Comparison of ENCODE assay signal across 32 cellular contexts in the genomic region with DNA sequence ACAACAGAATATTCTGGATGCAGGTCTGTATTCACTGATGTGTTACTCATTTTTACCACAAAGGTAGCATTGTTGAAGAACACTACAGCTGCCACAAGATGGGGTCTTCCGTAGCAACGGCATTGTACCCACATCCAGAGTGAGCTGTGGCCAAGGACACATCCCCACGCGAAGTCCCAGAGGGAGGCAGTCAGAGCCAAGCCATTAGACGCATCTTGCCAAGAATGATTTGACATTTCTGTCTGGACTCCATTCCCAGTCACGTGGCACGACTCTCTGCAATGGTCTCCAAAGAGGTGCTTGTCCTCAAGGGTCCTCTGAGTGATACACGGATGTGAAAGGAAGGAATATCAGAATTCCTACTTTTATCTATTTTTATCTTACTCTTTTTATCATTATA. TPM values are rescaled to one million over a fixed set of nuclear protein-coding genes. Genes with fewer than 3 reads are reported as not detected.
"Had no signal": no experiment of that assay in that cellular context is flagged by ENCODE, and none has a peak within 500 bp of the region (broad histone marks: within the 10 kb centered on the region; RNA-seq: fewer than 3 reads in every experiment).

No MANE protein-coding gene starts in this region.

- H3K4me1 ChIP-seq: adrenal gland, colonic mucosa, foreskin keratinocyte, gastrocnemius medialis had no signal

- H3K27me3 ChIP-seq: adrenal gland, body of pancreas, colonic mucosa, foreskin keratinocyte, gastrocnemius medialis had no signal

- H3K36me3 ChIP-seq: adrenal gland, colonic mucosa, esophagus muscularis mucosa, gastrocnemius medialis had no signal

- ATAC-seq: activated CD4-positive, alpha-beta T cell treated with anti-CD3 and anti-CD28 coated beads for 36 hours; activated CD8-positive, alpha-beta memory T cell treated with anti-CD3 and anti-CD28 coated beads, Interleukin-2, amount 10 ng/mL, durations not matched to agents 7 days and 5 days; activated CD8-positive, alpha-beta T cell treated with anti-CD3 and anti-CD28 coated beads, Interleukin-2, amount 10 ng/mL, durations not matched to agents 7 days and 5 days; activated naive CD8-positive, alpha-beta T cell treated with anti-CD3 and anti-CD28 coated beads, Interleukin-2, amount 50 U/mL, for 24 hours; body of pancreas; foreskin keratinocyte; gastrocnemius medialis had no signal

- H3K4me3 ChIP-seq: adrenal gland, body of pancreas, colonic mucosa, esophagus muscularis mucosa, gastrocnemius medialis had no signal

- H3K9me3 ChIP-seq: adrenal gland, body of pancreas, colonic mucosa, esophagus muscularis mucosa, gastrocnemius medialis had no signal

- H3K27ac ChIP-seq: adrenal gland, body of pancreas, colonic mucosa, esophagus muscularis mucosa, foreskin keratinocyte, gastrocnemius medialis had no signal

- DNase-seq: activated CD4-positive, alpha-beta memory T cell treated with anti-CD3 and anti-CD28 coated beads for 36 hours; activated CD4-positive, alpha-beta T cell treated with anti-CD3 and anti-CD28 coated beads for 36 hours; activated CD4-positive, alpha-beta T cell treated with anti-CD3 and anti-CD28 coated beads, Interleukin-2, amount 10 ng/mL, durations not matched to agents 24 days and 14 days; activated CD4-positive, CD25-positive, alpha-beta regulatory T cell; activated CD4-positive, CD25-positive, alpha-beta regulatory T cell treated with anti-CD3 and anti-CD28 coated beads, Interleukin-2, amount 50 U/mL, for 72 hours; activated CD8-positive, alpha-beta memory T cell treated with anti-CD3 and anti-CD28 coated beads, Interleukin-2, amount 10 ng/mL, durations not matched to agents 7 days and 5 days; activated CD8-positive, alpha-beta memory T cell treated with anti-CD3 and anti-CD28 coated beads, Interleukin-2, amount 50 U/mL, for 4 hours; activated CD8-positive, alpha-beta T cell treated with anti-CD3 and anti-CD28 coated beads, Interleukin-2, amount 10 ng/mL, durations not matched to agents 7 days and 5 days; activated effector memory CD4-positive, alpha-beta T cell treated with anti-CD3 and anti-CD28 coated beads, Interleukin-2, amount 50 U/mL, for 16 hours; activated naive CD4-positive, alpha-beta T cell treated with anti-CD3 and anti-CD28 coated beads for 36 hours; activated naive CD8-positive, alpha-beta T cell treated with anti-CD3 and anti-CD28 coated beads for 36 hours; activated naive CD8-positive, alpha-beta T cell treated with anti-CD3 and anti-CD28 coated beads, Interleukin-2, amount 50 U/mL, for 24 hours; activated T-cell treated with anti-CD3 and anti-CD28 coated beads, Interleukin-2, amount 50 U/mL, for 1 hour; activated T-cell treated with anti-CD3 and anti-CD28 coated beads, Interleukin-2, amount 50 U/mL, for 48 hours; adrenal gland; amygdala; aorta; body of pancreas; central memory CD4-positive, alpha-beta T cell; cerebellar nuclear complex; colonic mucosa; effector CD8-positive, alpha-beta T cell; erythroblast; foreskin keratinocyte; gastrocnemius medialis; glutamatergic neuron; T-helper 2 cell had no signal

RNA-seq across cellular contexts. Expression of a gene that starts 15.5 kb away (rescaled TPM):
- total RNA-seq: activated CD4-positive, alpha-beta memory T cell treated with anti-CD3 and anti-CD28 coated beads for 36 hours; activated CD4-positive, alpha-beta T cell treated with anti-CD3 and anti-CD28 coated beads for 36 hours; activated CD4-positive, alpha-beta T cell treated with anti-CD3 and anti-CD28 coated beads, Interleukin-2, amount 10 ng/mL, durations not matched to agents 24 days and 14 days; activated CD8-positive, alpha-beta memory T cell treated with anti-CD3 and anti-CD28 coated beads for 36 hours; activated CD8-positive, alpha-beta memory T cell treated with anti-CD3 and anti-CD28 coated beads, Interleukin-2, amount 10 ng/mL, durations not matched to agents 7 days and 5 days; activated CD8-positive, alpha-beta T cell treated with anti-CD3 and anti-CD28 coated beads, Interleukin-2, amount 10 ng/mL, durations not matched to agents 7 days and 5 days; activated naive CD4-positive, alpha-beta T cell treated with anti-CD3 and anti-CD28 coated beads for 36 hours; activated naive CD8-positive, alpha-beta T cell treated with anti-CD3 and anti-CD28 coated beads for 36 hours; activated T-helper 1 cell treated with anti-CD3 and anti-CD28 coated beads, Interleukin-12 subunit alpha, Interleukin-12 subunit beta, Interleukin-2, Interleukin-4 antibody, amounts not matched to agents 30 ng/mL and 10 ng/mL and 1 ng/mL, durations not matched to agents 14 hours and 24 hours and 36 hours; activated T-helper 2 cell treated with anti-CD3 and anti-CD28 coated beads, Interferon-gamma antibody, Interleukin-2, Interleukin-4, amounts not matched to agents 10 μg/mL and 5 μg/mL and 100 μg/mL, durations not matched to agents 14 hours and 24 hours and 36 hours; dermis microvascular lymphatic vessel endothelial cell; gastrocnemius medialis had no signal
